In genomic region chr1:193113258-193113991, GRCh38 we compare ENCODE assay signal across 2 cellular contexts.
TF ChIP-seq lines count a peak whose summit lies in the region.

No MANE protein-coding gene starts in this region.

TF ChIP-seq in A549, 52 proteins besides CTCF, POLR2A, EP300 and RAD21:
- TF ChIP-seq JUNB (IDR thresholded peaks at IDR 0.05) (no peak), ZNF302 (CRISPR knock-in tag; IDR thresholded peaks at IDR 0.05) (no peak), MAFK (IDR thresholded peaks at IDR 0.05; ENCODE audit: partially characterized antibody) (peak; percentile 41), KDM1A (IDR thresholded peaks at IDR 0.05; ENCODE audit: low read depth) (no peak), EHF (CRISPR knock-in tag; IDR thresholded peaks at IDR 0.05) (no peak), SREBF2 (IDR thresholded peaks at IDR 0.05) (no peak), ZFP36 (IDR thresholded peaks at IDR 0.05; ENCODE audit: borderline replicate concordance, partially characterized antibody) (no peak)

TF ChIP-seq in H1, 55 proteins besides CTCF, POLR2A, EP300 and RAD21:
- TF ChIP-seq CHD1 (IDR thresholded peaks at IDR 0.05; ENCODE audit: low read depth, low read length), result no peak
- peak; percentile 24 for TF ChIP-seq ASH2L (IDR thresholded peaks at IDR 0.05; ENCODE audit: low read length)
- TF ChIP-seq MAFK (IDR thresholded peaks at IDR 0.05; ENCODE audit: low read depth, low read length), result peak; percentile 52
- TF ChIP-seq BCL11A (IDR thresholded peaks at IDR 0.05; ENCODE audit: low read depth in 2 of 2, low read length in 2 of 2), result peak in 1 of 2 experiments; percentile 33
- 0 out of 2 replicates have a peak, but pooled peaks have one; percentile 12 for TF ChIP-seq CHD2 (IDR thresholded peaks at IDR 0.05; ENCODE audit: low read length)
- peak; percentile 84 for TF ChIP-seq SP1 (IDR thresholded peaks at IDR 0.05; ENCODE audit: low read depth, low read length)
- TF ChIP-seq TAF7 (optimal IDR thresholded peaks at IDR 0.05; ENCODE audit: borderline replicate concordance, low read depth, low read length), result no peak
- TF ChIP-seq HDAC2 (IDR thresholded peaks at IDR 0.05; ENCODE audit: borderline replicate concordance in 1 of 2, low read depth in 2 of 2, low read length in 2 of 2), result peak in 1 of 2 experiments; percentile 77; a peak in 1 of 4 replicates
- TF ChIP-seq JUND (IDR thresholded peaks at IDR 0.05; ENCODE audit: low read length), result no peak
- 0 out of 2 replicates have a peak, but pooled peaks have one; percentile 61 for TF ChIP-seq TCF12 (IDR thresholded peaks at IDR 0.05; ENCODE audit: low read depth, low read length)
- peak; percentile 97 for TF ChIP-seq TEAD4 (IDR thresholded peaks at IDR 0.05; ENCODE audit: low read depth, low read length)
- TF ChIP-seq ATF2 (IDR thresholded peaks at IDR 0.05; ENCODE audit: low read length), result no peak
- peak; percentile 58; the same call in 1 of the 2 replicates for TF ChIP-seq POU5F1 (IDR thresholded peaks at IDR 0.05; ENCODE audit: low read depth, low read length)
- peak; percentile 95 for TF ChIP-seq NANOG (IDR thresholded peaks at IDR 0.05; ENCODE audit: insufficient read depth, low read depth, low read length, poor library complexity, severe bottlenecking)
- no peak for TF ChIP-seq ATF3 (IDR thresholded peaks at IDR 0.05; ENCODE audit: insufficient read depth, low read depth, low read length)
- peak; percentile 66 to 71; a peak in 2 of 4 replicates for TF ChIP-seq SIN3A (conservative IDR thresholded peaks at IDR 0.05 in 1 of 2, IDR thresholded peaks at IDR 0.05 in 1 of 2; ENCODE audit: low read depth in 1 of 2, low read length in 2 of 2)
